Comparison of ENCODE assay signal across 8 cellular contexts in the genomic region with DNA sequence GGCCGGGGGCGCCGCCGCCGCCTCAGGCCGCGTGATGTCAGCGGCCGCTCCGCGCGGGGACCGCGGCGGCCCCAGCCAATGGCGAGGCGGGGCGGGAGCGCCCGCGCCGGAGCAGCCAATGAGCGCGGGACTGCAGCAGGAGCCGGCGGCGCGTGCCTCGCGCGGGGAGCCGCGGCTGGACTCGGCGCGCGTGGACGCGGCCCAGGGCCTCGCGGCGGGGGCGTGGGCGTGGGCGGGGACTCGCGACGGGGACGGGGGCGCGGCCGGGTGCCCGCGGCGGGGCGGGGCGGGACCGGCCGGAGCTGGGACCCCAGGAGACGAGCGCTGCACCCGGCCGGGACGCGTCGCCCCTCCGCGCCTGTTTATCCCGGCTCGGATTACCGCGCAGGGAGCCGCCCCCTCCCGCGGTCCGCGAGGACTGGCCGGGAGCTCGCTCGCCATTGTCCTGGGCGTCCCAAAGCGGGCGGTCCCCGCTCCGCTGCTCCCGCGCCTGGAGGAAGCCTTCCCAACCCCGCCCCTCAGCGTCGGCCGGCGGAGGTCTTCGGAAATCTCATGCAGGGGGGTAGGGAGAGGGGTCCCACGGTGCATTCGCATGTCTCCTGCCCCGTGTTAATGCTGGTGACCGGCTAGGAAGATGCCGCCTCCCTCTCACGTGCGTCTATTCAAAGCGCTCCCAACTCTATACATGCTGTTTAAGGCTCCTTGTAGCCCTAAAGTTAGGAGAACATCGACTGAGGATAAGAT. TPM values are rescaled to one million over a fixed set of nuclear protein-coding genes. Genes with fewer than 3 reads are reported as not detected.
DNase-seq lines count a peak whose midpoint lies in the region; ATAC-seq and TF ChIP-seq lines count a peak whose summit lies in the region.

A gene (minus strand): TSS at position 33 of the 744 bp plus-strand sequence. CDS start 253 bp downstream, outside the sequence.

- ATAC-seq in HG03378 (IDR thresholded peaks at IDR 0.05; ENCODE audit: unreplicated experiment), result no peak

- no peak for TF ChIP-seq CTCF in astrocyte of the cerebellum (IDR thresholded peaks at IDR 0.05; ENCODE audit: low read depth, low read length, missing control alignments)

- peaks cover 7% of the 10 kb centered on the region for H3K4me1 ChIP-seq in HUES6 (ENCODE audit: control insufficient read depth, insufficient read depth, low read length)
- peaks cover 3% of the 10 kb centered on the region for H3K4me1 ChIP-seq in rectal smooth muscle tissue (ENCODE audit: control insufficient read depth, insufficient read depth, low read length)

- H3K9me3 ChIP-seq in HUES6 (ENCODE audit: control insufficient read depth, insufficient read depth, low read depth, low read length), result no peaks in the 10 kb centered on the region

- peak; percentile 69 for DNase-seq in AG08395 (ENCODE audit: low spot score)
- peak; percentile 81 for DNase-seq in GM19238 (ENCODE audit: insufficient read length, low spot score)
- DNase-seq in astrocyte of the cerebellum (ENCODE audit: low read depth), result no peak
- DNase-seq in hippocampal formation (lab: John Stamatoyannopoulos, UW), result peak; percentile 51 to 68

- H3K4me3 ChIP-seq in HUES6 (ENCODE audit: low read depth, low read length), result peak within 1 kb of the TSS; percentile 79
- peak within 1 kb of the TSS; percentile 52 for H3K4me3 ChIP-seq in astrocyte of the cerebellum (ENCODE audit: low read depth, low read length)
- H3K4me3 ChIP-seq in rectal smooth muscle tissue (ENCODE audit: low read length), result peak within 1 kb of the TSS; percentile 76

- H3K27ac ChIP-seq in HUES6 (ENCODE audit: low read depth, low read length), result no peak within 1 kb of the TSS
- H3K27ac ChIP-seq in rectal smooth muscle tissue (ENCODE audit: low read depth, low read length), result no peak within 1 kb of the TSS

- in situ Hi-C loops in astrocyte of the cerebellum (cut with HindIII; ENCODE audit: low sequenced_read_pairs), result no loop called here

- intact Hi-C loops in T-helper 1 cell treated with Interleukin-12 subunit alpha and Interleukin-12 subunit beta and Interleukin-4 antibody, amounts not matched to agents 30 ng/mL and 1 ng/mL, for 36 hours (cut with micrococcal nuclease), result loop anchor here (1.0 kb wide), 2 partner anchors 12 to 48 kb away; no protein-coding TSS in a partner anchor

- H3K27me3 ChIP-seq in HUES6 (ENCODE audit: control insufficient read depth, insufficient read depth, low read length), result peaks cover 66% of the 10 kb centered on the region
- peaks cover 6% of the 10 kb centered on the region for H3K27me3 ChIP-seq in rectal smooth muscle tissue (ENCODE audit: control insufficient read depth, insufficient read depth, low read length)

- H3K9ac ChIP-seq in HUES6 (ENCODE audit: low read length) (peak within 1 kb of the TSS; percentile 67), rectal smooth muscle tissue (ENCODE audit: low read length) (peak within 1 kb of the TSS; percentile 56)

- H3K36me3 ChIP-seq in HUES6 (ENCODE audit: control insufficient read depth, insufficient read depth, low read length), result no peaks in the 10 kb centered on the region
- H3K36me3 ChIP-seq in rectal smooth muscle tissue (ENCODE audit: control insufficient read depth, insufficient read depth, low read length), result no peaks in the 10 kb centered on the region

RNA-seq across cellular contexts. Expression of the gene that starts here (rescaled TPM):
- total RNA-seq in T-helper 1 cell treated with Interleukin-12 subunit alpha and Interleukin-12 subunit beta and Interleukin-4 antibody, amounts not matched to agents 30 ng/mL and 1 ng/mL, for 36 hours, result 104 and 107 TPM in 2 replicates
